ENCODE assay signal across 25 cellular contexts in the genomic region with DNA sequence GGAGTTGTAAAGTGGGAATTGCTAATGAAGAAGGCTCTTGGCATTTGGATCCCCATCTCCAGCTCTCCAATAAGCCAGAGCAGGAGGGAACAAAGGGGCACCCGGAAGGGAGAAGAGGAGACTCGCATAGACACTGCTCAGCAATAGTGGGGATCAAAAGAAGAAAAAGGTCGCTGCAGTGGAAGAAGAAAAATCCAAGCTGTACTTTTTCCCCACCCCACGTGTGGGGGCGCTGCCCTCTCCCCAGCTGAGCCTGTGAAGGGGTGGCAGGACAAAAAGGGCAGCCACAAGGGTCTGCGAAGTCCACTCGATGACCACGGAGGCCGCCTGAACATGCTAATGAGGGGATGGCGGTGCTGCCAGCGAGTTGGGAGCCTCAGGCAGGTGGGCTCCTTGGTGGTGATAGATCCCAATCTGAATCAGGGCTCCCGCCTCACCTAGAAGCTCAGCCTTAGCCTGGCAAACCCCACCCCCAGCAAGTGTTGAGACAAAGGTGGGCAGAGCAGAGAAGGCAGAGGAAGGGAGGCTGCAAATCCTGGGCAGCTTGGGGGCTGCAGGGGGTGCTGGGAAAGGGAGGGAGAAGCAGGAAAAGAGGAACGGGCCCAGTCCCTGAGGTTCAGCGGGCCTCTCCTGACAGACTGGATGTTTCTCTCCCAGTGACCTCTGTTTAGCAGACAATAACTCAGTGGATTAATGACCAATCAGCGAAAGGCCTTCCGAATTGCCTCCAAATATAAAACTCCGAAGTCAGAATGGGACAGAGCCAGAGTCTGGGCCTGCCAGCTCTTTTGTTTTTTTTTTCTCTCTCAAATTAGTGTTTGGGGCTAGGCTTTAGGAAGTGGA. TPM values are rescaled to one million over a fixed set of nuclear protein-coding genes. Genes with fewer than 3 reads are reported as not detected.
DNase-seq lines count a peak whose midpoint lies in the region; ATAC-seq and TF ChIP-seq lines count a peak whose summit lies in the region.
"Had no signal": no experiment of that assay in that cellular context is flagged by ENCODE, and none has a peak within 500 bp of the region (broad histone marks: within the 10 kb centered on the region; RNA-seq: fewer than 3 reads in every experiment).

No MANE protein-coding gene starts in this region.

- peak overlapping the region; percentile 1 for H2BK15ac ChIP-seq in mesenchymal stem cell (ENCODE audit: low read depth, poor library complexity, severe bottlenecking)

- H3K4me1 ChIP-seq in mesenchymal stem cell (ENCODE audit: control insufficient read depth, insufficient read depth, low read depth, low read length), result peaks cover 42% of the 10 kb centered on the region
- H3K4me1 ChIP-seq in thoracic aorta (ENCODE audit: control insufficient read depth in 1 of 2, low read depth in 2 of 2), result peaks cover 31 to 89% of the 10 kb centered on the region in 2 donors
- peaks cover 2 to 13% of the 10 kb centered on the region in 2 donors for H3K4me1 ChIP-seq in gastrocnemius medialis
- H3K4me1 ChIP-seq: neural progenitor cell had no signal

- peak overlapping the region; percentile 82 for H3K9ac ChIP-seq in mesenchymal stem cell (ENCODE audit: low read length)
- H3K9ac ChIP-seq: KMS-11, neural progenitor cell had no signal

- TF ChIP-seq CTCF in HFFc6 (IDR thresholded peaks at IDR 0.05) (0 out of 2 replicates have a peak, but pooled peaks have one; percentile 10), astrocyte of the spinal cord (IDR thresholded peaks at IDR 0.05; ENCODE audit: low read depth, low read length) (no peak), thoracic aorta (IDR thresholded peaks at IDR 0.05) (no peak), gastrocnemius medialis (IDR thresholded peaks at IDR 0.05 in 4 of 5, conservative IDR thresholded peaks at IDR 0.05 in 1 of 5) (no peak)

- intact Hi-C loops in gastrocnemius medialis (cut with DNase I; ENCODE audit: low total_unique reads), result no loop called here

- H3K4me1 Mint-ChIP-seq in HFFc6 (ENCODE audit: low read depth), result no peaks in the 10 kb centered on the region
- H3K4me1 Mint-ChIP-seq: neural progenitor cell had no signal

- H2BK5ac ChIP-seq in mesenchymal stem cell (ENCODE audit: low read depth, low read length, poor library complexity, severe bottlenecking), result no peak overlapping the region

- H3K9me3 ChIP-seq in mesenchymal stem cell (ENCODE audit: control insufficient read depth, low read length), result no peaks in the 10 kb centered on the region
- no peaks in the 10 kb centered on the region for H3K9me3 ChIP-seq in thoracic aorta
- no peaks in the 10 kb centered on the region for H3K9me3 ChIP-seq in gastrocnemius medialis
- H3K9me3 ChIP-seq: SJCRH30 had no signal

- H2BK12ac ChIP-seq in mesenchymal stem cell (ENCODE audit: low read length in 2 of 2), result peak overlapping the region in 1 of 2 experiments; percentile 34

- WGBS in mesenchymal stem cell, result 31% methylated on average over 15 of the region's 17 CpGs

- peak overlapping the region; percentile 1 for H2BK120ac ChIP-seq in mesenchymal stem cell (ENCODE audit: low read depth, low read length)

- no peak overlapping the region for H3K27ac ChIP-seq in mesenchymal stem cell (ENCODE audit: low read length, poor library complexity, severe bottlenecking)
- peak overlapping the region; percentile 52 to 96 for H3K27ac ChIP-seq in thoracic aorta
- no peak overlapping the region for H3K27ac ChIP-seq in gastrocnemius medialis
- H3K27ac ChIP-seq: brain microvascular endothelial cell, KMS-11, neural progenitor cell, SJCRH30, WERI-Rb-1 had no signal

- in situ Hi-C loops in astrocyte of the spinal cord (cut with HindIII; ENCODE audit: low sequenced_read_pairs) (no loop called here), gastrocnemius medialis (cut with MboI; ENCODE audit: low sequenced_read_pairs in 4 of 4) (no loop called here)

- H3K36me3 ChIP-seq in mesenchymal stem cell (ENCODE audit: control insufficient read depth in 1 of 2, insufficient read depth in 2 of 2, low read depth in 1 of 2, low read length in 2 of 2) (peaks cover 18 to 23% of the 10 kb centered on the region in 2 experiments), thoracic aorta (no peaks in the 10 kb centered on the region), gastrocnemius medialis (no peaks in the 10 kb centered on the region)
- H3K36me3 ChIP-seq: brain microvascular endothelial cell, neural progenitor cell, SJCRH30, WERI-Rb-1 had no signal

- peak overlapping the region; percentile 78 for H4K8ac ChIP-seq in mesenchymal stem cell (ENCODE audit: low read length)

- H2AFZ ChIP-seq in mesenchymal stem cell (ENCODE audit: low read depth, low read length), result no peak overlapping the region
- H2AFZ ChIP-seq: neural progenitor cell had no signal

- DNase-seq in HFFc6 (no peak), astrocyte of the spinal cord (ENCODE audit: low read depth, low spot score) (no peak), mesenchymal stem cell (no peak), thoracic aorta (ENCODE audit: low spot score) (no peak), gastrocnemius medialis (no peak)
- DNase-seq in activated CD8-positive, alpha-beta memory T cell treated with anti-CD3 and anti-CD28 coated beads, Interleukin-2, amount 50 U/mL, for 4 hours, result no peak
- DNase-seq in stimulated activated naive CD8-positive, alpha-beta T cell treated with anti-CD3 and anti-CD28 coated beads, Interleukin-15, Interleukin-2, amounts not matched to agents 100 U/mL and 50 U/mL, for 24 hours, result no peak
- DNase-seq: activated CD4-positive, alpha-beta T cell treated with anti-CD3 and anti-CD28 coated beads, Interleukin-2, amount 50 U/mL, for 48 hours; activated naive CD4-positive, alpha-beta T cell treated with anti-CD3 and anti-CD28 coated beads, Interleukin-2, amount 10 ng/mL, durations not matched to agents 7 days and 5 days; brain microvascular endothelial cell; HCEC 1CT; head of caudate nucleus; NCI-H1048; NCI-H2107; NCI-H526 treated with DMSO at 0.1 percent for 48 hours; SJCRH30; T-helper 17 cell; WERI-Rb-1 had no signal

- no peak overlapping the region for H3K4me2 ChIP-seq in mesenchymal stem cell (ENCODE audit: low read length, poor library complexity, severe bottlenecking)
- H3K4me2 ChIP-seq: KMS-11, neural progenitor cell had no signal

- H3K18ac ChIP-seq in mesenchymal stem cell (ENCODE audit: low read depth in 1 of 2, low read length in 2 of 2), result peak overlapping the region; percentile 76

- TF ChIP-seq POLR2A in gastrocnemius medialis (IDR thresholded peaks at IDR 0.05), result no peak

- ATAC-seq in thoracic aorta (ENCODE audit: insufficient number of reproducible peaks, low FRiP score, low read depth), result no peak
- no peak for ATAC-seq in stimulated activated naive CD8-positive, alpha-beta T cell treated with anti-CD3 and anti-CD28 coated beads, Interleukin-15, Interleukin-2, amounts not matched to agents 100 U/mL and 50 U/mL, for 24 hours
- no peak for ATAC-seq in gastrocnemius medialis
- ATAC-seq: stimulated activated effector memory CD8-positive, alpha-beta T cell treated with anti-CD3 and anti-CD28 coated beads, Interleukin-12 subunit alpha, Interleukin-12 subunit beta, amount 100 ng/mL, for 72 hours; T-helper 17 cell had no signal

- H3K9me3 Mint-ChIP-seq in HFFc6, result no peaks in the 10 kb centered on the region
- H3K9me3 Mint-ChIP-seq: activated naive CD4-positive, alpha-beta T cell treated with anti-CD3 and anti-CD28 coated beads, Interleukin-2, amount 10 ng/mL, durations not matched to agents 7 days and 5 days; stimulated activated effector memory CD8-positive, alpha-beta T cell treated with anti-CD3 and anti-CD28 coated beads, Interleukin-12 subunit alpha, Interleukin-12 subunit beta, amount 100 ng/mL, for 72 hours had no signal

- H4K91ac ChIP-seq in mesenchymal stem cell (ENCODE audit: low read length), result peak overlapping the region; percentile 61

- peak overlapping the region; percentile 30 for H3K4me3 ChIP-seq in astrocyte of the spinal cord (ENCODE audit: low read depth, low read length)
- peak overlapping the region in 1 of 2 experiments; percentile 68 for H3K4me3 ChIP-seq in mesenchymal stem cell (ENCODE audit: insufficient read depth in 1 of 2, low read depth in 1 of 2, low read length in 2 of 2)
- peak overlapping the region; percentile 34 for H3K4me3 ChIP-seq in thoracic aorta
- no peak overlapping the region for H3K4me3 ChIP-seq in gastrocnemius medialis
- H3K4me3 ChIP-seq: coronary artery, neural progenitor cell, SJCRH30 had no signal

- peak overlapping the region; percentile 80 to 91 for H3K4ac ChIP-seq in mesenchymal stem cell (ENCODE audit: low read depth in 1 of 2, low read length in 2 of 2)

- H3K27me3 ChIP-seq in mesenchymal stem cell (ENCODE audit: control insufficient read depth in 1 of 2, insufficient read depth in 1 of 2, low read length in 2 of 2), result no peaks in the 10 kb centered on the region
- no peaks in the 10 kb centered on the region for H3K27me3 ChIP-seq in thoracic aorta (replicated peaks; ENCODE audit: insufficient read depth)
- H3K27me3 ChIP-seq in gastrocnemius medialis, result peaks cover 8 to 14% (median 11%) of the 10 kb centered on the region in 3 donors
- H3K27me3 ChIP-seq: SJCRH30 had no signal

- H3K79me1 ChIP-seq in mesenchymal stem cell (replicated peaks; ENCODE audit: low read length, poor library complexity, severe bottlenecking), result peaks cover 1% of the 10 kb centered on the region

- H3K36me3 Mint-ChIP-seq in HFFc6 (ENCODE audit: low read depth), result no peaks in the 10 kb centered on the region
- H3K36me3 Mint-ChIP-seq: neural progenitor cell; stimulated activated effector memory CD8-positive, alpha-beta T cell treated with anti-CD3 and anti-CD28 coated beads, Interleukin-12 subunit alpha, Interleukin-12 subunit beta, amount 100 ng/mL, for 72 hours had no signal

- H3K27me3 Mint-ChIP-seq in HFFc6 (ENCODE audit: insufficient read depth), result peaks cover 83% of the 10 kb centered on the region

- no peak overlapping the region for H2AK5ac ChIP-seq in mesenchymal stem cell (ENCODE audit: low read length, severe bottlenecking)

- H3K27ac Mint-ChIP-seq in HFFc6, result no peak overlapping the region
- H3K27ac Mint-ChIP-seq: activated naive CD4-positive, alpha-beta T cell treated with anti-CD3 and anti-CD28 coated beads, Interleukin-2, amount 10 ng/mL, durations not matched to agents 7 days and 5 days; neural progenitor cell; stimulated activated effector memory CD8-positive, alpha-beta T cell treated with anti-CD3 and anti-CD28 coated beads, Interleukin-12 subunit alpha, Interleukin-12 subunit beta, amount 100 ng/mL, for 72 hours; T-helper 17 cell had no signal

- H3K23ac ChIP-seq in mesenchymal stem cell (ENCODE audit: low read length in 2 of 2), result peak overlapping the region in 1 of 2 experiments; percentile 76

- peak overlapping the region in 1 of 2 experiments; percentile 56 for H3K14ac ChIP-seq in mesenchymal stem cell (ENCODE audit: low read length in 2 of 2)

- no peak overlapping the region for H3K4me3 Mint-ChIP-seq in HFFc6
- H3K4me3 Mint-ChIP-seq: activated naive CD4-positive, alpha-beta T cell treated with anti-CD3 and anti-CD28 coated beads, Interleukin-2, amount 10 ng/mL, durations not matched to agents 7 days and 5 days; neural progenitor cell; stimulated activated effector memory CD8-positive, alpha-beta T cell treated with anti-CD3 and anti-CD28 coated beads, Interleukin-12 subunit alpha, Interleukin-12 subunit beta, amount 100 ng/mL, for 72 hours; T-helper 17 cell had no signal

RNA-seq across cellular contexts. Expression of a gene that starts 14.9 kb away (rescaled TPM):
- not detected for total RNA-seq in HFFc6 (2021; fragmentation: NEBNext Ultra II Directional; extraction: Animal tissue kit (Norgen Biotek cat#: 25700))
- 51.3 TPM for polyA plus RNA-seq in mesenchymal stem cell (2013, experiment 1 of 2)
- 53.0 TPM for polyA plus RNA-seq in mesenchymal stem cell (2013, experiment 2 of 2)
- 10 to 100 TPM; 53.3 to 73.0 TPM for total RNA-seq in thoracic aorta
- 10 to 100 TPM in 2 of 4 donors, 1 to 10 TPM in 2; 4.1 to 22.1 (median 10.4) TPM for total RNA-seq in gastrocnemius medialis
- total RNA-seq: OCI-LY7 had no signal

RNA-seq across cellular contexts. Expression of a gene that starts 18.3 kb away (rescaled TPM):
- total RNA-seq in HFFc6 (2021; fragmentation: NEBNext Ultra II Directional; extraction: Animal tissue kit (Norgen Biotek cat#: 25700)), result not detected
- 5.9 TPM for polyA plus RNA-seq in mesenchymal stem cell (2013, experiment 1 of 2)
- polyA plus RNA-seq in mesenchymal stem cell (2013, experiment 2 of 2), result 5.9 TPM
- 10 to 100 TPM in 1 of 2 donors, 1 to 10 TPM in 1; 6.2 to 11.5 TPM for total RNA-seq in thoracic aorta
- 1 to 10 TPM in 1 of 4 donors, under 1 TPM in 3; 0.18 to 1.8 (median 0.51) TPM for total RNA-seq in gastrocnemius medialis

RNA-seq across cellular contexts. Expression of a gene that starts 29.0 kb away (rescaled TPM):
- not detected for total RNA-seq in HFFc6 (2021; fragmentation: NEBNext Ultra II Directional; extraction: Animal tissue kit (Norgen Biotek cat#: 25700))
- not detected for polyA plus RNA-seq in mesenchymal stem cell (2013, experiment 1 of 2)
- polyA plus RNA-seq in mesenchymal stem cell (2013, experiment 2 of 2), result not detected
- total RNA-seq in thoracic aorta (not detected), gastrocnemius medialis (not detected)
- total RNA-seq: OCI-LY7, renal cortical epithelial cell, SJCRH30, T-helper 17 cell, urinary bladder had no signal
- polyA plus RNA-seq: urinary bladder had no signal

RNA-seq across cellular contexts. Expression of a gene that starts 30.2 kb away (rescaled TPM):
- total RNA-seq in HFFc6 (2021; fragmentation: NEBNext Ultra II Directional; extraction: Animal tissue kit (Norgen Biotek cat#: 25700)), result not detected
- 39.4 TPM for polyA plus RNA-seq in mesenchymal stem cell (2013, experiment 1 of 2)
- 35.7 TPM for polyA plus RNA-seq in mesenchymal stem cell (2013, experiment 2 of 2)
- total RNA-seq in thoracic aorta, result 10 to 100 TPM; 26.8 to 33.3 TPM
- 1 to 10 TPM; 1.3 to 5.5 (median 2.2) TPM for total RNA-seq in gastrocnemius medialis

RNA-seq across cellular contexts. Expression of a gene that starts 33.7 kb away (rescaled TPM):
- not detected for total RNA-seq in HFFc6 (2021; fragmentation: NEBNext Ultra II Directional; extraction: Animal tissue kit (Norgen Biotek cat#: 25700))
- polyA plus RNA-seq in mesenchymal stem cell (2013, experiment 1 of 2), result 15.0 TPM
- polyA plus RNA-seq in mesenchymal stem cell (2013, experiment 2 of 2), result 14.1 TPM
- total RNA-seq in thoracic aorta (1 to 10 TPM in 1 of 2 donors, under 1 TPM in 1; 0.56 to 3.8 TPM), gastrocnemius medialis (not detected)
- total RNA-seq: OCI-LY7, T-helper 17 cell had no signal

Comparison
In these comparisons a context has a peak if more than half of its experiments do, and no peak if none do; other contexts are left out.
1. H3K4me3 ChIP-seq: peak in astrocyte of the spinal cord (single experiment) and thoracic aorta (single experiment); none in gastrocnemius medialis (0 of 4).
2. H3K27ac ChIP-seq: peak in thoracic aorta (2 of 2); none in mesenchymal stem cell (single experiment) and gastrocnemius medialis (0 of 4).
3. RNA of a gene that starts 14.9 kb away (total RNA-seq): 53.3 to 73.0 TPM in thoracic aorta and 4.1 to 22.1 TPM in gastrocnemius medialis; not detected in HFFc6; every median in the first group is over 4 times any median in the second.